ENCODE assay signal across 38 cellular contexts in the genomic region with DNA sequence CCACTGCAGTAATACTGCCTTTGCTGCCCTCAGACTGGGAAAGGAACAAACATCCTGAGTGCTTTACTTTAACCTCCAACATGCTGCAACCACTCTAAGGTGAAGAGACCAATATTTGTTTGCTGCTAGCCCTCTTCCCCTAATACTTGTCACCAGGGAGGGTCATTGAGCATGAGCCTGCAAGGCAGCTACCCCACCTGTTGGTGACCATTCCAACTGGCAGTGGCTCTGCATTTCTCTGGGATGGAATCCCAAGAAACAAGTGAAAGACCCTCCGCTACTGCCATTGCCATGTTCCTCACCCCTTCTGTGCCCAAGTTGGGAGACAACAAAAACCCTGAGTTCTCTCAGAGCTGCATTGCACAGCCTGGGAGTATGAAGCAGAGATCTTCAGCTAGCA.
"Had no signal": no experiment of that assay in that cellular context is flagged by ENCODE, and none has a peak within 500 bp of the region (broad histone marks: within the 10 kb centered on the region; RNA-seq: fewer than 3 reads in every experiment).

No MANE protein-coding gene starts in this region.

- H3K27ac Mint-ChIP-seq: activated CD4-positive, alpha-beta memory T cell treated with anti-CD3 and anti-CD28 coated beads, Interleukin-2, amount 10 ng/mL, durations not matched to agents 7 days and 5 days; activated CD4-positive, alpha-beta T cell treated with anti-CD3 and anti-CD28 coated beads for 36 hours; activated CD4-positive, alpha-beta T cell treated with anti-CD3 and anti-CD28 coated beads, Interleukin-2, amount 10 ng/mL, durations not matched to agents 7 days and 5 days; activated CD8-positive, alpha-beta memory T cell treated with anti-CD3 and anti-CD28 coated beads, Interleukin-2, amount 10 ng/mL, durations not matched to agents 7 days and 5 days; activated CD8-positive, alpha-beta T cell treated with anti-CD3 and anti-CD28 coated beads, Interleukin-2, amount 10 ng/mL, durations not matched to agents 7 days and 5 days; activated naive CD4-positive, alpha-beta T cell treated with anti-CD3 and anti-CD28 coated beads, Interleukin-2, amount 10 ng/mL, durations not matched to agents 7 days and 5 days; activated naive CD4-positive, alpha-beta T cell treated with anti-CD3 and anti-CD28 coated beads, Interleukin-2, amount 50 U/mL, for 24 hours; activated naive CD8-positive, alpha-beta T cell; activated naive CD8-positive, alpha-beta T cell treated with anti-CD3 and anti-CD28 coated beads, Interleukin-2, amount 10 ng/mL, durations not matched to agents 7 days and 5 days; activated naive CD8-positive, alpha-beta T cell treated with anti-CD3 and anti-CD28 coated beads, Interleukin-2, amount 50 U/mL, for 24 hours; activated T-cell treated with anti-CD3 and anti-CD28 coated beads, Interleukin-2, amount 50 U/mL, for 24 hours; activated T-helper 2 cell treated with anti-CD3 and anti-CD28 coated beads, Interferon-gamma antibody, Interleukin-2, Interleukin-4, amounts not matched to agents 10 μg/mL and 5 μg/mL and 100 μg/mL, durations not matched to agents 14 hours and 24 hours and 36 hours; brain; T-helper 1 cell treated with Interleukin-12 subunit alpha and Interleukin-12 subunit beta and Interleukin-4 antibody, amounts not matched to agents 30 μg/mL and 1 μg/mL, for 36 hours; T-helper 2 cell treated with Interferon-gamma antibody and Interleukin-4, amounts not matched to agents 5 μg/mL and 100 μg/mL, for 36 hours had no signal

- H3K36me3 ChIP-seq: ascending aorta, cardiac muscle cell had no signal

- H3K4me3 Mint-ChIP-seq: activated CD4-positive, alpha-beta memory T cell treated with anti-CD3 and anti-CD28 coated beads, Interleukin-2, amount 10 ng/mL, durations not matched to agents 7 days and 5 days; activated CD4-positive, alpha-beta T cell treated with anti-CD3 and anti-CD28 coated beads for 36 hours; activated CD4-positive, alpha-beta T cell treated with anti-CD3 and anti-CD28 coated beads, Interleukin-2, amount 10 ng/mL, durations not matched to agents 7 days and 5 days; activated CD8-positive, alpha-beta memory T cell treated with anti-CD3 and anti-CD28 coated beads, Interleukin-2, amount 10 ng/mL, durations not matched to agents 7 days and 5 days; activated CD8-positive, alpha-beta T cell treated with anti-CD3 and anti-CD28 coated beads, Interleukin-2, amount 10 ng/mL, durations not matched to agents 7 days and 5 days; activated naive CD4-positive, alpha-beta T cell treated with anti-CD3 and anti-CD28 coated beads, Interleukin-2, amount 10 ng/mL, durations not matched to agents 7 days and 5 days; activated naive CD4-positive, alpha-beta T cell treated with anti-CD3 and anti-CD28 coated beads, Interleukin-2, amount 50 U/mL, for 24 hours; activated naive CD8-positive, alpha-beta T cell; activated naive CD8-positive, alpha-beta T cell treated with anti-CD3 and anti-CD28 coated beads, Interleukin-2, amount 10 ng/mL, durations not matched to agents 7 days and 5 days; activated naive CD8-positive, alpha-beta T cell treated with anti-CD3 and anti-CD28 coated beads, Interleukin-2, amount 50 U/mL, for 24 hours; activated T-cell treated with anti-CD3 and anti-CD28 coated beads, Interleukin-2, amount 50 U/mL, for 24 hours; brain; central memory CD8-positive, alpha-beta T cell; T-helper 1 cell treated with Interleukin-12 subunit alpha and Interleukin-12 subunit beta and Interleukin-4 antibody, amounts not matched to agents 30 μg/mL and 1 μg/mL, for 36 hours; T-helper 2 cell treated with Interferon-gamma antibody and Interleukin-4, amounts not matched to agents 5 μg/mL and 100 μg/mL, for 36 hours had no signal

- H3K27me3 ChIP-seq: ascending aorta, cardiac muscle cell had no signal

- DNase-seq: activated CD4-positive, alpha-beta memory T cell treated with anti-CD3 and anti-CD28 coated beads, Interleukin-2, amount 10 ng/mL, durations not matched to agents 7 days and 5 days; activated CD4-positive, alpha-beta T cell treated with anti-CD3 and anti-CD28 coated beads for 1 hour; activated CD4-positive, alpha-beta T cell treated with anti-CD3 and anti-CD28 coated beads for 36 hours; activated CD4-positive, alpha-beta T cell treated with anti-CD3 and anti-CD28 coated beads for 48 hours; activated CD4-positive, alpha-beta T cell treated with anti-CD3 and anti-CD28 coated beads, Interleukin-2, amount 10 ng/mL, durations not matched to agents 7 days and 5 days; activated CD4-positive, alpha-beta T cell treated with anti-CD3 and anti-CD28 coated beads, Interleukin-2, amount 50 U/mL, for 48 hours; activated CD4-positive, CD25-positive, alpha-beta regulatory T cell; activated CD8-positive, alpha-beta memory T cell treated with anti-CD3 and anti-CD28 coated beads for 24 hours; activated CD8-positive, alpha-beta memory T cell treated with anti-CD3 and anti-CD28 coated beads, Interleukin-2, amount 10 ng/mL, durations not matched to agents 7 days and 5 days; activated CD8-positive, alpha-beta memory T cell treated with anti-CD3 and anti-CD28 coated beads, Interleukin-2, amount 50 U/mL, for 48 hours; activated CD8-positive, alpha-beta T cell treated with anti-CD3 and anti-CD28 coated beads, Interleukin-2, amount 10 ng/mL, durations not matched to agents 7 days and 5 days; activated effector memory CD4-positive, alpha-beta T cell treated with Interleukin-2 at 50 U/mL for 16 hours; activated gamma-delta T cell; activated naive CD4-positive, alpha-beta T cell treated with anti-CD3 and anti-CD28 coated beads, Interleukin-2, amount 10 ng/mL, durations not matched to agents 7 days and 5 days; activated naive CD4-positive, alpha-beta T cell treated with Interleukin-2 at 50 U/mL for 16 hours; activated naive CD8-positive, alpha-beta T cell treated with anti-CD3 and anti-CD28 coated beads, Interleukin-2, amount 10 ng/mL, durations not matched to agents 7 days and 5 days; activated naive CD8-positive, alpha-beta T cell treated with anti-CD3 and anti-CD28 coated beads, Interleukin-2, amount 50 U/mL, for 24 hours; activated T-cell treated with anti-CD3 and anti-CD28 coated beads, Interleukin-2, amount 50 U/mL, for 24 hours; activated T-cell treated with anti-CD3 and anti-CD28 coated beads, Interleukin-2, amount 50 U/mL, for 48 hours; amygdala; anterior cingulate cortex; caudate nucleus; cerebellar nuclear complex; T-helper 1 cell; T-helper 2 cell had no signal

- ATAC-seq: activated CD4-positive, alpha-beta T cell treated with anti-CD3 and anti-CD28 coated beads for 36 hours; activated CD4-positive, CD25-positive, alpha-beta regulatory T cell treated with anti-CD3 and anti-CD28 coated beads, Interleukin-2, amount 50 U/mL, for 24 hours; activated CD8-positive, alpha-beta memory T cell treated with anti-CD3 and anti-CD28 coated beads, Interleukin-2, amount 10 ng/mL, durations not matched to agents 7 days and 5 days; activated CD8-positive, alpha-beta T cell treated with anti-CD3 and anti-CD28 coated beads, Interleukin-2, amount 10 ng/mL, durations not matched to agents 7 days and 5 days; activated naive CD8-positive, alpha-beta T cell treated with anti-CD3 and anti-CD28 coated beads, Interleukin-2, amount 50 U/mL, for 24 hours had no signal

- H3K4me1 Mint-ChIP-seq: activated CD4-positive, alpha-beta memory T cell treated with anti-CD3 and anti-CD28 coated beads, Interleukin-2, amount 10 ng/mL, durations not matched to agents 7 days and 5 days; activated CD4-positive, alpha-beta T cell treated with anti-CD3 and anti-CD28 coated beads for 36 hours; activated CD4-positive, alpha-beta T cell treated with anti-CD3 and anti-CD28 coated beads, Interleukin-2, amount 10 ng/mL, durations not matched to agents 7 days and 5 days; activated CD8-positive, alpha-beta memory T cell treated with anti-CD3 and anti-CD28 coated beads, Interleukin-2, amount 10 ng/mL, durations not matched to agents 7 days and 5 days; activated naive CD4-positive, alpha-beta T cell treated with anti-CD3 and anti-CD28 coated beads, Interleukin-2, amount 10 ng/mL, durations not matched to agents 7 days and 5 days; activated naive CD4-positive, alpha-beta T cell treated with anti-CD3 and anti-CD28 coated beads, Interleukin-2, amount 50 U/mL, for 24 hours; activated naive CD8-positive, alpha-beta T cell treated with anti-CD3 and anti-CD28 coated beads, Interleukin-2, amount 10 ng/mL, durations not matched to agents 7 days and 5 days; activated naive CD8-positive, alpha-beta T cell treated with anti-CD3 and anti-CD28 coated beads, Interleukin-2, amount 50 U/mL, for 24 hours; brain; central memory CD8-positive, alpha-beta T cell had no signal

- H3K4me1 ChIP-seq: ascending aorta had no signal

- FAIRE-seq: bronchial epithelial cell, TTC549 had no signal

- H3K27me3 Mint-ChIP-seq: activated CD4-positive, alpha-beta memory T cell treated with anti-CD3 and anti-CD28 coated beads, Interleukin-2, amount 10 ng/mL, durations not matched to agents 7 days and 5 days; activated CD4-positive, alpha-beta T cell treated with anti-CD3 and anti-CD28 coated beads for 36 hours; activated CD4-positive, alpha-beta T cell treated with anti-CD3 and anti-CD28 coated beads, Interleukin-2, amount 10 ng/mL, durations not matched to agents 7 days and 5 days; activated CD8-positive, alpha-beta memory T cell treated with anti-CD3 and anti-CD28 coated beads, Interleukin-2, amount 10 ng/mL, durations not matched to agents 7 days and 5 days; activated naive CD4-positive, alpha-beta T cell treated with anti-CD3 and anti-CD28 coated beads, Interleukin-2, amount 10 ng/mL, durations not matched to agents 7 days and 5 days; activated naive CD4-positive, alpha-beta T cell treated with anti-CD3 and anti-CD28 coated beads, Interleukin-2, amount 50 U/mL, for 24 hours; activated naive CD8-positive, alpha-beta T cell; activated naive CD8-positive, alpha-beta T cell treated with anti-CD3 and anti-CD28 coated beads, Interleukin-2, amount 10 ng/mL, durations not matched to agents 7 days and 5 days; activated naive CD8-positive, alpha-beta T cell treated with anti-CD3 and anti-CD28 coated beads, Interleukin-2, amount 50 U/mL, for 24 hours; activated T-cell treated with anti-CD3 and anti-CD28 coated beads, Interleukin-2, amount 50 U/mL, for 24 hours; brain; central memory CD8-positive, alpha-beta T cell had no signal

- H3K27ac ChIP-seq: ascending aorta, cardiac muscle cell, VCaP had no signal

- H3K4me3 ChIP-seq: ascending aorta, cardiac muscle cell had no signal

- H3K36me3 Mint-ChIP-seq: activated CD8-positive, alpha-beta memory T cell treated with anti-CD3 and anti-CD28 coated beads, Interleukin-2, amount 10 ng/mL, durations not matched to agents 7 days and 5 days; activated naive CD4-positive, alpha-beta T cell treated with anti-CD3 and anti-CD28 coated beads, Interleukin-2, amount 10 ng/mL, durations not matched to agents 7 days and 5 days; activated naive CD4-positive, alpha-beta T cell treated with anti-CD3 and anti-CD28 coated beads, Interleukin-2, amount 50 U/mL, for 24 hours; activated naive CD8-positive, alpha-beta T cell; activated naive CD8-positive, alpha-beta T cell treated with anti-CD3 and anti-CD28 coated beads, Interleukin-2, amount 10 ng/mL, durations not matched to agents 7 days and 5 days; brain had no signal
